Comparison of ENCODE assay signal across 8 cellular contexts in the genomic region with DNA sequence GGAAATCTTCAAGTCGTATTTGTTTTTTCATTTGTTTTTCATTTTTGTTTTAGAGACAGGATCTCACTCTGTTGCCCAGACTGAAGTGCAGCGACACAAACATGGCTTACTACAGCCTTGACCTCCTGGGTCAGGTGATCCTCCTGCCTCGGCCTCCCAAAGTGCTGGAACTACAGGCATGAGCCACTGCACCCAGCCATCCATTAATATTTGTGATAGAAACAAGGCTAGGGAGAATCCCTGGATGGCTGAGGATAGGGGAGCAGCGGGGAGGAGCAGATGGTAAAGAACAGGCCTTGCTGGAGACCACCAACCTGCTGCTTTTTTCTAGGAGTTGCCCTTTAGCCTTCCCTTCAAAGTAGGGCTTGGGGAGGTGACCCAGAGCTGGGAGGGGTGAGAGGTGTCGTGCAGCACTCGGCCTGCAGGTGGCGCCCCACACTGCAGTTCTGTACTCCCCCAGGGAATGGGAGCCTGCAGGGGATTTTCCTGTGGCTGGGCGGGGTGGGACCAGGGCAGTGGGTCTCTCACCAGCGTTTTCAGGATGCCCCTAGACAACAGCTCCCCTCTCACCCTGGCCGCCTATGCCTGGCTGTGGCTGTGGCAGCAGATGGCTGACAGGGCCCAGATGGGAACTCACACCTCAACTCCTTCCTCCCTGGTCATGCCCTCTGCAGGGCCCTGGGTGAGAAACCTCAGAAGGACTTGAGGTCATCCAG. TPM values are rescaled to one million over a fixed set of nuclear protein-coding genes. Genes with fewer than 3 reads are reported as not detected.
A peak's percentile ranks its signal among the peaks of the same experiment; 100 is the strongest.
DNase-seq lines count a peak whose midpoint lies in the region; ATAC-seq, FAIRE-seq and TF ChIP-seq lines count a peak whose summit lies in the region.

No MANE protein-coding gene starts in this region.

- POLR2A ChIA-PET in WTC11 (lab: Charles Lee): no interaction called here

- H3K9ac ChIP-seq in MM.1S (ENCODE audit: low read length) (no peak overlapping the region), keratinocyte (ENCODE audit: control insufficient read depth, extremely low read depth, insufficient read depth, low read length) (no peak overlapping the region)

- H3K4me1 ChIP-seq in MM.1S (ENCODE audit: low read length): no peaks in the 10 kb centered on the region
- H3K4me1 ChIP-seq in breast epithelium: no peaks in the 10 kb centered on the region
- no peaks in the 10 kb centered on the region for H3K4me1 ChIP-seq in keratinocyte (ENCODE audit: control insufficient read depth, extremely low read depth, insufficient read depth, low read length)

- no peaks in the 10 kb centered on the region for H3K36me3 Mint-ChIP-seq in WTC11

- no peak overlapping the region for H3K4me3 ChIP-seq in MM.1S (ENCODE audit: low read length)
- no peak overlapping the region for H3K4me3 ChIP-seq in breast epithelium
- H3K4me3 ChIP-seq in keratinocyte (ENCODE audit: control insufficient read depth in 2 of 3, extremely low read depth in 1 of 3, insufficient read depth in 2 of 3, low read depth in 1 of 3, low read length in 3 of 3): no peak overlapping the region

- H3K4me1 Mint-ChIP-seq in WTC11: no peaks in the 10 kb centered on the region

- dilution Hi-C loops in keratinocyte (cut with MboI; ENCODE audit: extremely low pct_ligation_motif_present, low sequenced_read_pairs): no loop called here

- ATAC-seq in WTC11 (peak; percentile 97), GM18861 (IDR thresholded peaks at IDR 0.05; ENCODE audit: unreplicated experiment) (no peak)

- H3K79me2 ChIP-seq in MM.1S (ENCODE audit: low read length) (no peaks in the 10 kb centered on the region), keratinocyte (ENCODE audit: control insufficient read depth, insufficient read depth, low read length) (no peaks in the 10 kb centered on the region)

- DNase-seq in SIG-M5 treated with dmso at 0.1 percent for 504 hours (lab: John Stamatoyannopoulos, UW; ENCODE audit: unreplicated experiment) (peak; percentile 56), SIG-M5 (lab: John Stamatoyannopoulos, UW) (no peak), MM.1S (peak; percentile 50), WTC11 (ENCODE audit: low spot score) (peak; percentile 93), breast epithelium (ENCODE audit: low spot score in 2 of 2) (peak; percentile 34 to 69), keratinocyte (ENCODE audit: low read depth, low spot score) (no peak)
- peak; percentile 77 to 80 for DNase-seq in stimulated activated CD4-positive, alpha-beta T cell treated with anti-CD3 and anti-CD28 coated beads, Interleukin-2, amount 100 ng/mL, for 48 hours

- CTCF ChIA-PET in WTC11 (lab: Charles Lee): interaction anchor here (0.5 to 5.8 kb wide), 56 partner anchors 8 to 439 kb away, joined by 3 to 42 read pairs (median 4); partner anchors contain the start of genes CDH23 and SLC29A3

- H3K27me3 ChIP-seq in MM.1S (replicated peaks; ENCODE audit: insufficient read depth, low read length) (peaks cover 18% of the 10 kb centered on the region), breast epithelium (no peaks in the 10 kb centered on the region), keratinocyte (ENCODE audit: control insufficient read depth, extremely low read depth, insufficient read depth, low read length) (peaks cover 7% of the 10 kb centered on the region)

- H3K27ac Mint-ChIP-seq in WTC11: no peak overlapping the region

- H3K4me3 Mint-ChIP-seq in WTC11: no peak overlapping the region

- no peaks in the 10 kb centered on the region for H3K9me3 ChIP-seq in MM.1S (replicated peaks; ENCODE audit: insufficient read depth, low read length)
- no peaks in the 10 kb centered on the region for H3K9me3 ChIP-seq in breast epithelium
- H3K9me3 ChIP-seq in keratinocyte (ENCODE audit: control insufficient read depth, low read depth, low read length): no peaks in the 10 kb centered on the region

- no peaks in the 10 kb centered on the region for H3K9me1 ChIP-seq in keratinocyte (ENCODE audit: control insufficient read depth, extremely low read depth, insufficient read depth, low read length)

- no peaks in the 10 kb centered on the region for H3K27me3 Mint-ChIP-seq in WTC11 (ENCODE audit: low read depth)

- intact Hi-C loops in breast epithelium (cut with DNase I; ENCODE audit: low total_unique reads): no loop called here

- H3K27ac ChIP-seq in MM.1S (ENCODE audit: low read length) (no peak overlapping the region), breast epithelium (no peak overlapping the region), keratinocyte (ENCODE audit: control insufficient read depth, insufficient read depth, low read length) (no peak overlapping the region)

- TF ChIP-seq POLR2A in breast epithelium (IDR thresholded peaks at IDR 0.05): no peak

- no peak overlapping the region for H3K4me2 ChIP-seq in MM.1S (ENCODE audit: low read depth, low read length)
- no peak overlapping the region for H3K4me2 ChIP-seq in keratinocyte (ENCODE audit: control insufficient read depth, extremely low read depth, insufficient read depth, low read depth, low read length)

- H2AFZ ChIP-seq in MM.1S (ENCODE audit: low read length): no peak overlapping the region
- H2AFZ ChIP-seq in keratinocyte (ENCODE audit: control insufficient read depth, low read length): no peak overlapping the region

- no peaks in the 10 kb centered on the region for H4K20me1 ChIP-seq in MM.1S (ENCODE audit: insufficient read depth, low read length)
- H4K20me1 ChIP-seq in keratinocyte (ENCODE audit: control insufficient read depth, extremely low read depth, insufficient read depth, low read length): no peaks in the 10 kb centered on the region

- no peaks in the 10 kb centered on the region for H3K9me3 Mint-ChIP-seq in WTC11

- no peaks in the 10 kb centered on the region for H3F3A ChIP-seq in MM.1S (ENCODE audit: insufficient read depth, low read length)

- peak; percentile 90 for TF ChIP-seq CTCF in MM.1S (IDR thresholded peaks at IDR 0.05; ENCODE audit: low read length)
- peak; percentile 96 for TF ChIP-seq CTCF in WTC11 (IDR thresholded peaks at IDR 0.05)
- TF ChIP-seq CTCF in breast epithelium (IDR thresholded peaks at IDR 0.05): peak; percentile 77 to 80 (median 80)
- TF ChIP-seq CTCF in keratinocyte (optimal IDR thresholded peaks at IDR 0.05 in 1 of 3, IDR thresholded peaks at IDR 0.05 in 1 of 3, conservative IDR thresholded peaks at IDR 0.05 in 1 of 3; ENCODE audit: extremely low read depth in 1 of 3, insufficient read depth in 2 of 3, low read length in 3 of 3): peak; percentile 80 to 97 (median 94)

- H3K9me2 ChIP-seq in MM.1S (replicated peaks; ENCODE audit: insufficient read depth, low read length): no peaks in the 10 kb centered on the region

- H3K36me3 ChIP-seq in MM.1S (replicated peaks; ENCODE audit: insufficient read depth, low read length): no peaks in the 10 kb centered on the region
- H3K36me3 ChIP-seq in breast epithelium: no peaks in the 10 kb centered on the region
- no peaks in the 10 kb centered on the region for H3K36me3 ChIP-seq in keratinocyte (ENCODE audit: control insufficient read depth in 2 of 2, extremely low read depth in 1 of 2, insufficient read depth in 2 of 2, low read length in 2 of 2)

- FAIRE-seq in keratinocyte (lab: Jason Lieb, UNC): no peak

TF ChIP-seq in WTC11, 78 proteins besides CTCF, POLR2A, EP300 and RAD21 (continues in another document):
- TF ChIP-seq SMAD4 (CRISPR knock-in tag; IDR thresholded peaks at IDR 0.05) (no peak), NFE2L1 (CRISPR knock-in tag; IDR thresholded peaks at IDR 0.05) (no peak), ZNF416 (CRISPR knock-in tag; IDR thresholded peaks at IDR 0.05) (no peak), JUN (CRISPR knock-in tag; IDR thresholded peaks at IDR 0.05) (no peak), ZNF671 (CRISPR knock-in tag; IDR thresholded peaks at IDR 0.05) (no peak), TEAD1 (CRISPR knock-in tag; IDR thresholded peaks at IDR 0.05) (0 out of 2 replicates have a peak, but pooled peaks have one; percentile 29), SP1 (CRISPR knock-in tag; conservative IDR thresholded peaks at IDR 0.05) (peak; percentile 16; the same call in 1 of the 2 replicates), TCF7 (CRISPR knock-in tag; IDR thresholded peaks at IDR 0.05; ENCODE audit: low read depth) (no peak), SMAD3 (CRISPR knock-in tag; IDR thresholded peaks at IDR 0.05; ENCODE audit: borderline replicate concordance) (no peak), NFATC4 (CRISPR knock-in tag; IDR thresholded peaks at IDR 0.05) (no peak), OVOL2 (CRISPR knock-in tag; IDR thresholded peaks at IDR 0.05; ENCODE audit: borderline replicate concordance) (no peak), ATF6 (CRISPR knock-in tag; IDR thresholded peaks at IDR 0.05) (no peak)

RNA-seq across cellular contexts. Expression of gene CDH23, which starts 12.6 kb away (rescaled TPM):
- 2.1 to 3.1 TPM (median 2.9 TPM) in 3 replicates for total RNA-seq in WTC11 (2021)
- total RNA-seq in breast epithelium: 10 to 100 TPM in 2 of 3 donors, 1 to 10 TPM in 1; 8.5 to 13.8 (median 11.6) TPM
- 0.01 TPM in 3 replicates for polyA plus RNA-seq in keratinocyte
- not detected for polyA plus RNA-seq in keratinocyte (2011; ENCODE audit: low read depth)
- not detected in 2 replicates for polyA plus RNA-seq in keratinocyte (2011; cell fraction: cytosol; rRNA removed)
- 0.03 TPM in 1 of 2 replicates, not detected in the other for polyA plus RNA-seq in keratinocyte (2011; cell fraction: nucleus; rRNA removed)
- 0.04 TPM in 1 of 2 replicates, not detected in the other for polyA plus RNA-seq in keratinocyte (2012; ENCODE audit: low replicate concordance)
- 0.03 to 0.30 TPM in 2 of 3 replicates, not detected in the other for polyA minus RNA-seq in keratinocyte
- polyA minus RNA-seq in keratinocyte (2011; cell fraction: cytosol; rRNA and poly(A)+ RNA removed): not detected
- polyA minus RNA-seq in keratinocyte (2011; cell fraction: nucleus; rRNA and poly(A)+ RNA removed): under 0.01 TPM in 1 of 2 replicates, not detected in the other

Comparison
In these comparisons a context has a peak if more than half of its experiments do, and no peak if none do; other contexts are left out.
1. DNase-seq: peak in SIG-M5 treated with dmso at 0.1 percent for 504 hours (single experiment), MM.1S (single experiment), WTC11 (single experiment), breast epithelium (2 of 2) and stimulated activated CD4-positive, alpha-beta T cell treated with anti-CD3 and anti-CD28 coated beads, Interleukin-2, amount 100 ng/mL, for 48 hours (2 of 2); none in SIG-M5 (single experiment) and keratinocyte (single experiment).
2. Peak in every context shown above with its lines, with median percentiles within 50 percentile points of each other: CTCF ChIP-seq.